26 cellular contexts compared by ENCODE assay signal in the genomic region with DNA sequence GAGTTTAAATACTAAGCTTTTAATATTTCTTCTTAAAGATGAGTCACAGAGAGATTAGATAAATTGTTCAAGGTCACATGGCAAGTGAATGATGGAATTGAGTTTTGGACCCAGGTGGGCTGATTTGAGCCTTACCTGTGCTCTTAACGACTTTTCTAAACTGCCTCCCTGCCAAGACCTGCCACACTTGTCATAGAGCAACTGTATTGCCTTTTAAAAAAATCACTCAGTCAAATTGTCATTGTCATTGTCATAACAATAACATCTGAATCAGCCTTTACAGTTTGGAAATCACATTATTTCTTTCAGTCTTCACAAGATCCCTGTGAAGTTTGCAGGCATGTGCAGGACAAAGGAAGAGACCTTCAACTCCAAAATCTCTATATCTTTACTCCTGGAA.
"Had no signal": no experiment of that assay in that cellular context is flagged by ENCODE, and none has a peak within 500 bp of the region (broad histone marks: within the 10 kb centered on the region; RNA-seq: fewer than 3 reads in every experiment).

No MANE protein-coding gene starts in this region.

- H3K36me3 ChIP-seq: esophagus muscularis mucosa, heart right ventricle, lower lobe of right lung, neutrophil, prostate gland, right atrium auricular region, tibial artery had no signal

- H3K27me3 Mint-ChIP-seq: stimulated activated memory B cell treated with anti-CD40 and anti-IgM and Interleukin-4, amounts not matched to agents 10 μg/mL and 1 μg/mL and 100 μg/mL, for 72 hours; type B pancreatic cell had no signal

- DNase-seq: effector CD8-positive, alpha-beta T cell; foreskin melanocyte; glutamatergic neuron; heart right ventricle; hippocampal formation; immature natural killer cell; left ventricle myocardium superior; lower lobe of right lung; naive thymus-derived CD8-positive, alpha-beta T cell; stimulated activated CD4-positive, alpha-beta T cell treated with anti-CD3 and anti-CD28 coated beads, Interleukin-12 subunit alpha, Interleukin-12 subunit beta, amount 100 ng/mL, for 4 hours; stimulated activated CD4-positive, alpha-beta T cell treated with anti-CD3 and anti-CD28 coated beads, Interleukin-1b, Interleukin-23, amount 100 ng/mL, for 48 hours; stimulated activated CD4-positive, alpha-beta T cell treated with anti-CD3 and anti-CD28 coated beads, Interleukin-4, amount 100 ng/mL, for 1 hour; stimulated activated naive CD8-positive, alpha-beta T cell treated with anti-CD3 and anti-CD28 coated beads, Interleukin-15, Interleukin-2, amounts not matched to agents 100 U/mL and 50 U/mL, for 24 hours; substantia nigra; tibial artery had no signal

- H3K36me3 Mint-ChIP-seq: stimulated activated memory B cell treated with anti-CD40 and anti-IgM and Interleukin-4, amounts not matched to agents 10 μg/mL and 1 μg/mL and 100 μg/mL, for 72 hours; type B pancreatic cell had no signal

- H3K4me3 Mint-ChIP-seq: immature natural killer cell; naive thymus-derived CD8-positive, alpha-beta T cell; neural crest cell; stimulated activated memory B cell treated with anti-CD40 and anti-IgM and Interleukin-4, amounts not matched to agents 10 μg/mL and 1 μg/mL and 100 μg/mL, for 72 hours; type B pancreatic cell had no signal

- H3K9ac ChIP-seq: parathyroid adenoma had no signal

- H3K9me3 Mint-ChIP-seq: immature natural killer cell; naive thymus-derived CD8-positive, alpha-beta T cell; neural crest cell; stimulated activated memory B cell treated with anti-CD40 and anti-IgM and Interleukin-4, amounts not matched to agents 10 μg/mL and 1 μg/mL and 100 μg/mL, for 72 hours; type B pancreatic cell had no signal

- H2AFZ ChIP-seq: parathyroid adenoma had no signal

- H3K27ac Mint-ChIP-seq: immature natural killer cell; naive thymus-derived CD8-positive, alpha-beta T cell; stimulated activated memory B cell treated with anti-CD40 and anti-IgM and Interleukin-4, amounts not matched to agents 10 μg/mL and 1 μg/mL and 100 μg/mL, for 72 hours; type B pancreatic cell had no signal

- H3K9me3 ChIP-seq: esophagus muscularis mucosa, heart right ventricle, lower lobe of right lung, neutrophil, prostate gland, right atrium auricular region, testis, tibial artery had no signal

- H3K27me3 ChIP-seq: esophagus muscularis mucosa, neutrophil, right atrium auricular region, testis, tibial artery had no signal

- H3K4me1 Mint-ChIP-seq: immature natural killer cell; stimulated activated memory B cell treated with anti-CD40 and anti-IgM and Interleukin-4, amounts not matched to agents 10 μg/mL and 1 μg/mL and 100 μg/mL, for 72 hours had no signal

- H3K4me2 ChIP-seq: smooth muscle cell had no signal

- H3K79me2 ChIP-seq: parathyroid adenoma had no signal

- H3K27ac ChIP-seq: esophagus muscularis mucosa, heart right ventricle, lower lobe of right lung, neutrophil, parathyroid adenoma, prostate gland, right atrium auricular region, testis, tibial artery had no signal

- ATAC-seq: heart right ventricle; left ventricle myocardium superior; naive thymus-derived CD8-positive, alpha-beta T cell; sciatic nerve; stimulated activated memory B cell treated with anti-CD40 and anti-IgM and Interleukin-4, amounts not matched to agents 10 μg/mL and 1 μg/mL and 100 μg/mL, for 72 hours; stimulated activated naive CD8-positive, alpha-beta T cell treated with anti-CD3 and anti-CD28 coated beads, Interleukin-15, Interleukin-2, amounts not matched to agents 100 U/mL and 50 U/mL, for 24 hours had no signal

- H3K4me3 ChIP-seq: esophagus muscularis mucosa, heart right ventricle, lower lobe of right lung, prostate gland, right atrium auricular region, smooth muscle cell, testis, tibial artery had no signal
